ENCODE assay signal across 1 cellular context in the genomic region with DNA sequence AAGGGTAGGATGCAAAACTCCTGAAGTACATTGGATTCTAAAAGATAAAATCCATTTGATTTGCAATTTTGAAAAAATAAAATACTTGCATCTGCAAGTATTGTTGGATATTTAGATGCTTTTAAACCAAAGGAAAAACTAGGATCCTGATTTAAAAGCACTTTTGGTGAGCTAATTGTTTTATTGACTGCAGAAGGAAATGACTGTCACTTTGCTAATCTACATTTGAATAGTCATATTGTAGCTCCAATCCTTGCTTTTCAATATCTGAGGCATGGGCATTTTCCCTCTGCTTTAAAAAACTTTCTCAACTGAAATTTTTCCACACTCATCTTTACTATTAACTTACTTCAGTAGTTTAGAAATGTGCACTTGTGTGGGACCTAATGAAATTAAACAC.
TF ChIP-seq lines count a peak whose summit lies in the region.

No MANE protein-coding gene starts in this region.

TF ChIP-seq in GM23338, 12 proteins besides CTCF, POLR2A, EP300 and RAD21 (continued from another document):
- no peak for TF ChIP-seq ZNF462 (CRISPR knock-in tag; IDR thresholded peaks at IDR 0.05)
